8 cellular contexts compared by ENCODE assay signal in the genomic region with DNA sequence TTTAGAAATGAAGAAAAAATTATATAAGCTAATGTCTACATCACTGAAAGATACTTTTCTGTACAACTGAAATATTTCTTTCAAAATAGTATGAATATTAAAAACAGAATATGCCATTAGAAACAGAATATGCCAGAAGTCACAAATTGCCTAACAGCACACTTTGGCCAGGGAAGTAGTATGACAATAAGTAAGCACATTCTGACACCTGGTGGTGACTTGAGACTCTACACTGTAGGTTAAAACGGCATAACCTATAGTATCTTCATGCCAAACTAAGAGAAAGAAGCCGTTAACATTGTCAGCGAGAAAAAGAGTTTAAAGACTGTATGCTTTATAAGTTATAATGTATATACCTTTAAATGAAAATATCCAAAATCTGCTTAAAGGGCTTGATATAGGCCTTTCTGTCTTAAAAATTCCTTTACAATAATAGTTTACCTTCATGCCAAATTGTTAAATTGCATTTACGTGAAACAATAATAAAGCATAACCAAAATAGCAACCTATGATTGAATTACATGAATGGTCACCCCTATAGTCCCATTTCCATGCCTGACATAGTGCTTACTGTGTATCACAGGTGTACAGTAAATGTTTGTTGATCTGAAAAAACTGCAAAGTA. TPM values are rescaled to one million over a fixed set of nuclear protein-coding genes. Genes with fewer than 3 reads are reported as not detected.
DNase-seq lines count a peak whose midpoint lies in the region; ATAC-seq and TF ChIP-seq lines count a peak whose summit lies in the region.

No MANE protein-coding gene starts in this region.

- no peaks in the 10 kb centered on the region for H3K9me3 ChIP-seq in vagina

- peaks cover 0 to 1% of the 10 kb centered on the region in 2 donors for H3K36me3 ChIP-seq in vagina

- intact Hi-C loops in vagina (cut with DNase I) = loop anchor here (5.0 to 10.0 kb wide), 2 partner anchors 207 to 319 kb away; no protein-coding TSS in a partner anchor

- no peak for TF ChIP-seq POLR2A in vagina (IDR thresholded peaks at IDR 0.05)

- no peaks in the 10 kb centered on the region for H3K4me1 ChIP-seq in vagina

- TF ChIP-seq CTCF in GM20000 (IDR thresholded peaks at IDR 0.05; ENCODE audit: extremely low read depth, missing control alignments) = peak; percentile 66
- peak; percentile 70 to 97 (median 85) for TF ChIP-seq CTCF in vagina (IDR thresholded peaks at IDR 0.05)

- peak; percentile 98 for ATAC-seq in HG03565 (IDR thresholded peaks at IDR 0.05; ENCODE audit: unreplicated experiment)

- no peak overlapping the region for H3K27ac ChIP-seq in vagina

- no peaks in the 10 kb centered on the region for H3K27me3 ChIP-seq in vagina

- H3K4me3 ChIP-seq in vagina = no peak overlapping the region

- DNase-seq in DMS79 treated with DMSO at 0.1 percent for 48 hours (lab: John Stamatoyannopoulos, UW) (peak; percentile 79), GM20000 (ENCODE audit: low spot score) (peak; percentile 50), NCI-H748 treated with DMSO at 0.1 percent for 48 hours (lab: John Stamatoyannopoulos, UW) (peak; percentile 48), fibroblast of the conjunctiva (ENCODE audit: low read depth) (peak; percentile 82), non-pigmented ciliary epithelial cell (ENCODE audit: low read depth) (peak; percentile 35), vagina (ENCODE audit: extremely low spot score in 2 of 2) (no peak)
- peak; percentile 1 for DNase-seq in activated CD8-positive, alpha-beta memory T cell treated with anti-CD3 and anti-CD28 coated beads, Interleukin-2, amount 50 U/mL, for 24 hours (ENCODE audit: extremely low read depth)

RNA-seq across cellular contexts. Expression of a gene that starts 32.8 kb away (rescaled TPM):
- total RNA-seq in vagina = 32.2 TPM

Comparison
In these comparisons a context has a peak if more than half of its experiments do, and no peak if none do; other contexts are left out.
1. DNase-seq: peak in DMS79 treated with DMSO at 0.1 percent for 48 hours (single experiment), GM20000 (single experiment), NCI-H748 treated with DMSO at 0.1 percent for 48 hours (single experiment), activated CD8-positive, alpha-beta memory T cell treated with anti-CD3 and anti-CD28 coated beads, Interleukin-2, amount 50 U/mL, for 24 hours (single experiment), fibroblast of the conjunctiva (single experiment) and non-pigmented ciliary epithelial cell (single experiment); none in vagina (0 of 2).